ENCODE assay signal across 12 cellular contexts in the genomic region with DNA sequence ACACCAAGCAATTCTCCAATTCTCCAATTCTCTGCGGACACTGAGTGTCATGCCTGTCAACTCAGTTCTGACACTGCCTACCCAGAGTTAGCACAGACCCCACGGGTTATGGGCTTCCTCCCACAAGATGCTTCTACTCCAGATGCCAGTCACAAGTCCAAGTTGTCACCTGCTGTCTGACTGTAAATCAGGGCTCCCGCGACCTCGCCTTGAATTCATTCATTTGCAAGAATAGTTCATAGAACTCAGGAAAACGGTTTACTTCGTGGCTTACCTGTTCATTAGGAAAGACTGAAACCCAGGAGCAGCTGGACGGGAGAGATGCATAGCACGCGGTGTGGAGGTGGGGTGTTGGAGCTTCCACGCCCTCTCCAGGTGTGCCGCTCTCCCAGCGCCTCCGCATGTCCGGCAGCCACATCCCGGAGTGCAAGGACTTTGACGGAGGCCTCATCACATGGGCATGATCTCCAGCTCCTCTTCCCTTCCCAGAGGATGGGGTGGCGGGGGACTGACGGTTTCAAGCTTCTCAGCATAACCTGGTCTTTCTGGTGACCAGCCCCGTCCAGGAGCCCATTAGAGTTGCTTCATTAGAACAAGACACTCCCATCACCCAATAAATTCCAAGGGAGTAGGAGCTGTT.
DNase-seq lines count a peak whose midpoint lies in the region; ATAC-seq, FAIRE-seq and TF ChIP-seq lines count a peak whose summit lies in the region.
"Had no signal": no experiment of that assay in that cellular context is flagged by ENCODE, and none has a peak within 500 bp of the region (broad histone marks: within the 10 kb centered on the region; RNA-seq: fewer than 3 reads in every experiment).

No MANE protein-coding gene starts in this region.

- no peaks in the 10 kb centered on the region for H3K27me3 Mint-ChIP-seq in activated naive CD8-positive, alpha-beta T cell

- WGBS in trophoblast cell (ENCODE audit: extremely low coverage, insufficient coverage, insufficient read length) = no CpG with 5 or more reads among the region's 20 CpGs

- peak overlapping the region; percentile 68 for H3K4me3 Mint-ChIP-seq in activated naive CD8-positive, alpha-beta T cell

- peaks cover 43% of the 10 kb centered on the region for H3K4me1 Mint-ChIP-seq in activated naive CD8-positive, alpha-beta T cell (ENCODE audit: low read depth)

- no peak overlapping the region for H3K4ac ChIP-seq in trophoblast cell (ENCODE audit: low read depth, low read length)

- H3K27ac Mint-ChIP-seq in activated naive CD8-positive, alpha-beta T cell = peak overlapping the region; percentile 96

- peak; percentile 55 for FAIRE-seq in GM12891 (lab: Jason Lieb, UNC)
- FAIRE-seq: A204.1, bronchial epithelial cell had no signal

- intact Hi-C loops in left lung (cut with DNase I) = no loop called here

- no peak overlapping the region for H4K12ac ChIP-seq in trophoblast cell (ENCODE audit: low read depth, low read length)

- peaks cover 5% of the 10 kb centered on the region for H3K36me3 Mint-ChIP-seq in activated naive CD8-positive, alpha-beta T cell

- H4K91ac ChIP-seq in trophoblast cell (ENCODE audit: low read depth, low read length) = no peak overlapping the region

- no peak overlapping the region for H3K23ac ChIP-seq in trophoblast cell (ENCODE audit: low read length)

- H3K9me3 Mint-ChIP-seq in activated naive CD8-positive, alpha-beta T cell (ENCODE audit: low read depth) = no peaks in the 10 kb centered on the region

- no peak overlapping the region for H2AK5ac ChIP-seq in trophoblast cell (ENCODE audit: low read length)

- no peak for TF ChIP-seq POLR2A in GM12891 (IDR thresholded peaks at IDR 0.05; ENCODE audit: low read depth, low read length)

- peak; percentile 27 for DNase-seq in NCI-H748 (lab: John Stamatoyannopoulos, UW; ENCODE audit: unreplicated experiment)
- no peak for DNase-seq in NCI-H748 treated with DMSO at 0.1 percent for 48 hours (lab: John Stamatoyannopoulos, UW)
- DNase-seq in GM12891 (ENCODE audit: insufficient read length, low spot score) = no peak
- no peak for DNase-seq in trophoblast cell
- no peak for DNase-seq in NCI-H1048 (lab: John Stamatoyannopoulos, UW)
- no peak for DNase-seq in cerebellar cortex (ENCODE audit: low spot score)
- no peak for DNase-seq in left lung
- DNase-seq: activated T-cell treated with anti-CD3 and anti-CD28 coated beads for 4 hours had no signal

- H3K27ac ChIP-seq in trophoblast cell (ENCODE audit: low read depth, low read length) = no peak overlapping the region
- H3K27ac ChIP-seq in left lung = no peak overlapping the region

- ATAC-seq in left lung = no peak

- H3K27me3 ChIP-seq in trophoblast cell (ENCODE audit: insufficient read depth, low read length) (no peaks in the 10 kb centered on the region), left lung (no peaks in the 10 kb centered on the region)

- H3K14ac ChIP-seq in trophoblast cell (ENCODE audit: low read length) = no peak overlapping the region

- H3K36me3 ChIP-seq in trophoblast cell (ENCODE audit: control insufficient read depth in 1 of 2, insufficient read depth in 2 of 2, low read length in 2 of 2) (peaks cover 28 to 34% of the 10 kb centered on the region in 2 experiments), left lung (peaks cover 0 to 63% of the 10 kb centered on the region in 2 donors)

- no peak overlapping the region for H2BK12ac ChIP-seq in trophoblast cell (ENCODE audit: low read length)

- H4K8ac ChIP-seq in trophoblast cell (ENCODE audit: low read depth, low read length) = no peak overlapping the region

- H3K9me3 ChIP-seq in trophoblast cell (ENCODE audit: insufficient read depth, low read depth, low read length) = no peaks in the 10 kb centered on the region
- H3K9me3 ChIP-seq in left lung = no peaks in the 10 kb centered on the region

- peaks cover 9 to 21% of the 10 kb centered on the region in 2 experiments for H3K4me1 ChIP-seq in trophoblast cell (ENCODE audit: control insufficient read depth in 1 of 2, insufficient read depth in 2 of 2, low read length in 2 of 2)
- peaks cover 4 to 15% of the 10 kb centered on the region in 2 donors for H3K4me1 ChIP-seq in left lung

- no peak overlapping the region for H2BK120ac ChIP-seq in trophoblast cell (ENCODE audit: insufficient read depth, low read length, poor library complexity)

- no peak for TF ChIP-seq CTCF in left lung (IDR thresholded peaks at IDR 0.05)

- no peak overlapping the region for H2BK5ac ChIP-seq in trophoblast cell (ENCODE audit: low read depth, low read length, poor library complexity)

- H3K79me2 ChIP-seq in trophoblast cell (ENCODE audit: control insufficient read depth, insufficient read depth, low read length, poor library complexity) = peaks cover 2% of the 10 kb centered on the region

- H3K18ac ChIP-seq in trophoblast cell (ENCODE audit: low read length) = no peak overlapping the region

- H3K4me2 ChIP-seq in trophoblast cell (ENCODE audit: low read length) = no peak overlapping the region

- H3K9ac ChIP-seq in trophoblast cell (ENCODE audit: low read length) = no peak overlapping the region

- H3K4me3 ChIP-seq in trophoblast cell (ENCODE audit: low read depth, low read length) = no peak overlapping the region
- no peak overlapping the region for H3K4me3 ChIP-seq in left lung
- H3K4me3 ChIP-seq: skin epidermis had no signal

- H3K79me1 ChIP-seq in trophoblast cell (ENCODE audit: low read length) = peaks cover 3% of the 10 kb centered on the region

- H2AFZ ChIP-seq in trophoblast cell (ENCODE audit: insufficient read depth, low read length, poor library complexity) = peak overlapping the region; percentile 3

TF ChIP-seq in GM12891, 5 proteins besides CTCF, POLR2A, EP300 and RAD21:
- no peak for TF ChIP-seq SPI1 (IDR thresholded peaks at IDR 0.05; ENCODE audit: low read depth, low read length)
- TF ChIP-seq TAF1 (IDR thresholded peaks at IDR 0.05; ENCODE audit: low read depth, low read length) = no peak
